ENCODE assay signal across 1 cellular context in the genomic region with DNA sequence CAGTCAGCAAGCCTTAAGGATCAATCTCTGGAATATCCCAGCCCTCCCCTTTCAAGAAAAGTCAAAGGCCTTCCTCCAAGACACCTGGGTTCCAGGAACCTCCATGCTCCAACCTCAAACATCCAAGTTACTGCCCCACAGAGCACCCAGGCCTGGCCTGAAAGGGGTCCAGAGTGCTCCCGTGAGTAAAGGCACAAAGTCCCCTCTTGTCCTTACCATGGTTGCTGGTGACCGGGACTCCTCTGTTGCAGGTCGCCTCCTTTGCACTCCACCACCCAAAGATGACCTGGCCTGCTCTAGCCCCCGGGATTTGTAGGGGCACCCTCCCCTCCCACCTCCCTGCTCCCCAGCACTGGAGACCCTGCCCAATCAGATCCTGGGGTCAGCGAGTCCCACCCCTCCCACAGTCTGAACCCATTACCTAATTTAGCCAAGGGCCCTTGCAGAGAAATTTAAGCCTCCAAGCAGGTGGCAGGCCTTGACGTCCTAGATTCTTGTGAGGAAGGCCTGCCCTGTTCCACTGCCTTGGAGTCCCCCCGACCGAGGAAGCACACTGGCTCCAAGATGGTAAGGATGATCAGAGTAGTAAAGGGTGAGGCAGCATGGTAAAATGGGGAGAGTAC.
TF ChIP-seq lines count a peak whose summit lies in the region.

Gene TNNC2, minus strand, starts transcription at position 283 of the 623 bp plus-strand sequence. Its CDS starts 64 bp downstream, at position 219.

TF ChIP-seq in SK-N-SH treated with all-trans-retinoic acid at 6 μM for 48 hours, 23 proteins besides CTCF, POLR2A, EP300 and RAD21 (continued from another document):
- no peak for TF ChIP-seq CREB5 (CRISPR knock-in tag; IDR thresholded peaks at IDR 0.05; ENCODE audit: low read depth)
- no peak for TF ChIP-seq TCF4 (CRISPR knock-in tag; IDR thresholded peaks at IDR 0.05; ENCODE audit: borderline replicate concordance)
